9 cellular contexts compared by ENCODE assay signal in the genomic region with DNA sequence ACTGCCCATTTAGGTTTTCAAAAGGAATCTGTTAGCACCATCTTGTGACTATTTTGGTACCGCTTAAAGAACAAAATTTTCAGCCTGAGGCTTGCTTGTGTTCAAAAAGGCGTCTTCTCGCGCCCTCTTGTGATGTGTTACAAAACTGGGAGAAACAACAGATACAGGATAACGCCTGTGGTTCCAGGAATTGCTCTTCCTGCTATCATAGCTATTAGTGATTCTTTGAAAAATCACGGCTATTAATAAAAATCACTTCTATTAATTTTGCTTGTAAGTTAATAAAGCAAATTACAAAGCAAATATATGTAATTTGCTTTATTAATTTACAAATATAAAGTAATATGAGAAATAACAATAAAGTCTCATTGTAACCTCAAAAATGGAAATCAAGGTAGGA.
DNase-seq lines count a peak whose midpoint lies in the region; ATAC-seq and TF ChIP-seq lines count a peak whose summit lies in the region.
"Had no signal": no experiment of that assay in that cellular context is flagged by ENCODE, and none has a peak within 500 bp of the region (broad histone marks: within the 10 kb centered on the region; RNA-seq: fewer than 3 reads in every experiment).

No MANE protein-coding gene starts in this region.

- in situ Hi-C loops in astrocyte of the cerebellum (cut with HindIII; ENCODE audit: low sequenced_read_pairs), result loop anchor here (5.0 kb wide), 1 partner anchor 309 kb away; no protein-coding TSS in a partner anchor

- intact Hi-C loops in posterior vena cava (cut with DNase I), result loop anchor here (2.0 to 10.0 kb wide), 4 partner anchors 91 to 311 kb away; no protein-coding TSS in a partner anchor

- DNase-seq in NCI-H345 (lab: John Stamatoyannopoulos, UW), result peak; percentile 32
- DNase-seq in NCI-H345 treated with DMSO at 0.1 percent for 48 hours (lab: John Stamatoyannopoulos, UW; ENCODE audit: unreplicated experiment), result no peak
- peak; percentile 50 for DNase-seq in NCI-H526 treated with DMSO at 0.1 percent for 48 hours (lab: John Stamatoyannopoulos, UW)
- DNase-seq in astrocyte of the cerebellum (ENCODE audit: low read depth), result peak; percentile 94
- peak; percentile 57 to 92 for DNase-seq in hippocampal formation (lab: John Stamatoyannopoulos, UW)
- peak; percentile 68 for DNase-seq in skeletal muscle cell (ENCODE audit: low read depth)
- DNase-seq in posterior vena cava (ENCODE audit: low spot score), result no peak

- H3K4me3 ChIP-seq in astrocyte of the cerebellum (ENCODE audit: low read depth, low read length) (no peak overlapping the region), skeletal muscle cell (ENCODE audit: low read depth, low read length) (no peak overlapping the region)
- H3K4me3 ChIP-seq: BLaER1 treated with 17β-estradiol and CSF1 and Interleukin-3, amounts not matched to agents 10 nM and 100 nM had no signal

- ATAC-seq in HG02870 (IDR thresholded peaks at IDR 0.05; ENCODE audit: unreplicated experiment), result peak; percentile 34

- TF ChIP-seq CTCF in astrocyte of the cerebellum (IDR thresholded peaks at IDR 0.05; ENCODE audit: low read depth, low read length, missing control alignments), result peak; percentile 86

Comparison
In these comparisons a context has a peak if more than half of its experiments do, and no peak if none do; other contexts are left out.
1. DNase-seq: peak in NCI-H345 (single experiment), NCI-H526 treated with DMSO at 0.1 percent for 48 hours (single experiment), astrocyte of the cerebellum (single experiment), hippocampal formation (2 of 2) and skeletal muscle cell (single experiment); none in NCI-H345 treated with DMSO at 0.1 percent for 48 hours (single experiment) and posterior vena cava (single experiment).